Comparison of ENCODE assay signal across 6 cellular contexts in the genomic region with DNA sequence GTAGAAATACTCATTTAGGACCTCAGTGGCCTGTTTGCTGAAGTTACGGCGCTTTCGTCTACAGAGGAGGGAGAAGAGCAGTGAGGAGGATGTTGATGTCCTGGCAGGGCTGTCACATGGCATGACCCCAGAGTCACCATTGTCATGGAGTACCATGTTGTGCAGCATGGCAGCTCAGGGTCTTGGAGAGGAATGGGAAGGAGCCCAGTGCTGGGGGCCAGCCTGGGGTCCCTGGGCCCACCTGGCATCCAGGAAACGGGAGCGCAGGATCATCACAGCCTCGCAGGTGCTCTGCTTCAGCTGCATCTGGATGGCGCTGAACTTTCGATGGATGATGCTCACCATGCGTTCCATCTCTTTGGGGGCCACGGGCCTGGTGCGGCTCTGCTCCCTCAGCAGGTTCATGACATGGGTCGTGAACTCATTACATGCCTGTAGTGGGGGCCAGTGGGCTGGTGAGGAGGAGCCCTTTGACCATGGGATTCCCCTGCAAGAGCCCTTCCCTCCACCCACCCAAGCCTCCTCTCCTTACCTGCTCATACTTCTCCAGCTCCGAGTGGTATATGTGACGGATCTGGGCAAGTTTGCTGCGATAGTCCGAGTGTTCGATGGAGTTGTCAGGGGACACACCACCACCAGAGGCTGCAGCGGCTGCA. TPM values are rescaled to one million over a fixed set of nuclear protein-coding genes. Genes with fewer than 3 reads are reported as not detected.
DNase-seq lines count a peak whose midpoint lies in the region; ATAC-seq and TF ChIP-seq lines count a peak whose summit lies in the region.
"Not testable (repeated sequence)": the region's sequence is repeated elsewhere in the genome, so short reads cannot be mapped to it uniquely, and the experiment has no call there.

No MANE protein-coding gene starts in this region.

- H3K4me1 ChIP-seq in GM23338 (ENCODE audit: insufficient read depth), result peaks cover 34% of the 10 kb centered on the region
- H3K4me1 ChIP-seq in breast epithelium; ovary (ENCODE audit: insufficient read depth): not testable (repeated sequence)
- H3K4me1 ChIP-seq in heart left ventricle, result peaks cover 4 to 83% (median 61%) of the 10 kb centered on the region in 12 donors

- H3K36me3 Mint-ChIP-seq in GM23338 (ENCODE audit: low read depth) (peaks cover 42% of the 10 kb centered on the region), activated B cell treated with CpG ODN at 0.5 μM for 24 hours (ENCODE audit: low read depth) (peaks cover 70% of the 10 kb centered on the region), type B pancreatic cell (peaks cover 16% of the 10 kb centered on the region)

- peaks cover 26% of the 10 kb centered on the region for H3K27me3 Mint-ChIP-seq in GM23338 (ENCODE audit: insufficient read depth, low read depth, poor library complexity)
- H3K27me3 Mint-ChIP-seq in activated B cell treated with CpG ODN at 0.5 μM for 24 hours, type B pancreatic cell: not testable (repeated sequence)

- not testable (repeated sequence) for H3K9me2 ChIP-seq in GM23338 (ENCODE audit: insufficient read depth)

- not testable (repeated sequence) for ATAC-seq in GM23338; activated B cell treated with CpG ODN at 0.5 μM for 24 hours (ENCODE audit: low read depth); heart left ventricle

- H3K9me3 ChIP-seq in breast epithelium, heart left ventricle, ovary: not testable (repeated sequence)

- H3K4me3 ChIP-seq in GM23338, ovary: not testable (repeated sequence)
- H3K4me3 ChIP-seq in breast epithelium (peak overlapping the region in 2 of 3 donors; percentile 74 to 76), heart left ventricle (peak overlapping the region in 8 of 12 donors; percentile 74 to 93 (median 84))

- H3K4me3 Mint-ChIP-seq in GM23338 (peak overlapping the region; percentile 89), activated B cell treated with CpG ODN at 0.5 μM for 24 hours (peak overlapping the region; percentile 91), type B pancreatic cell (peak overlapping the region; percentile 96)

- H3K79me2 ChIP-seq in GM23338 (replicated peaks; ENCODE audit: insufficient read depth), result peaks cover 12% of the 10 kb centered on the region

- POLR2A ChIA-PET in activated B cell treated with CpG ODN at 0.5 μM for 24 hours (lab: Charles Lee), result interaction anchor here (0.6 to 1.4 kb wide), 6 partner anchors 8 to 888 kb away, joined by 3 to 8 read pairs (median 4); partner anchors contain the start of genes FKBPL and HLA-DPB1

- H3F3A ChIP-seq in GM23338 (replicated peaks; ENCODE audit: low read depth), result peaks cover 17% of the 10 kb centered on the region

- DNase-seq in GM23338 (ENCODE audit: low spot score); activated B cell treated with CpG ODN at 0.5 μM for 24 hours; breast epithelium (ENCODE audit: low spot score in 2 of 2); heart left ventricle; type B pancreatic cell (ENCODE audit: extremely low spot score, unreplicated experiment): not testable (repeated sequence)
- DNase-seq in ovary, result peak in 3 of 5 donors; percentile 38 to 47 (median 39)

- H3K27ac ChIP-seq in GM23338 (ENCODE audit: low read depth), result not testable (repeated sequence)
- H3K27ac ChIP-seq in breast epithelium (peak overlapping the region; percentile 97 to 98), heart left ventricle (peak overlapping the region in 11 of 12 donors; percentile 93 to 100 (median 98)), ovary (peak overlapping the region in 1 of 2 donors; percentile 93)

- not testable (repeated sequence) for TF ChIP-seq CTCF in GM23338 (conservative IDR thresholded peaks at IDR 0.05; ENCODE audit: low read depth in 2 of 2); activated B cell treated with CpG ODN at 0.5 μM for 24 hours (IDR thresholded peaks at IDR 0.05); breast epithelium (IDR thresholded peaks at IDR 0.05); heart left ventricle (IDR thresholded peaks at IDR 0.05); ovary (IDR thresholded peaks at IDR 0.05); type B pancreatic cell (conservative IDR thresholded peaks at IDR 0.05)

- H2AFZ ChIP-seq in GM23338, result not testable (repeated sequence)

- TF ChIP-seq EP300 in ovary (IDR thresholded peaks at IDR 0.05), result not testable (repeated sequence)

- not testable (repeated sequence) for H3K36me3 ChIP-seq in GM23338 (ENCODE audit: insufficient read depth); breast epithelium; ovary
- peaks cover 0 to 40% (median 27%) of the 10 kb centered on the region in 9 donors for H3K36me3 ChIP-seq in heart left ventricle

- H3K27me3 ChIP-seq in GM23338 (ENCODE audit: insufficient read depth); breast epithelium; heart left ventricle; ovary: not testable (repeated sequence)

- not testable (repeated sequence) for H4K20me1 ChIP-seq in GM23338 (replicated peaks; ENCODE audit: insufficient read depth)

- not testable (repeated sequence) for H3K4me2 ChIP-seq in GM23338

- not testable (repeated sequence) for H3K9me3 Mint-ChIP-seq in GM23338, activated B cell treated with CpG ODN at 0.5 μM for 24 hours, type B pancreatic cell

- TF ChIP-seq POLR2A in breast epithelium (IDR thresholded peaks at IDR 0.05); heart left ventricle (IDR thresholded peaks at IDR 0.05); ovary (IDR thresholded peaks at IDR 0.05): not testable (repeated sequence)

- WGBS in heart left ventricle, 4 donors, result 67 to 82% (median 75%) methylated on average over 14 to 18 of the region's 18 CpGs
- 48 to 57% (median 51%) methylated on average over 18 of the region's 18 CpGs for whole genome bisulfite sequencing in ovary, 3 donors

- peaks cover 47% of the 10 kb centered on the region for H3K4me1 Mint-ChIP-seq in GM23338
- peaks cover 62% of the 10 kb centered on the region for H3K4me1 Mint-ChIP-seq in activated B cell treated with CpG ODN at 0.5 μM for 24 hours
- peaks cover 38% of the 10 kb centered on the region for H3K4me1 Mint-ChIP-seq in type B pancreatic cell (ENCODE audit: unreplicated experiment)

- intact Hi-C loops in activated B cell treated with CpG ODN at 0.5 μM for 24 hours (cut with micrococcal nuclease); breast epithelium (cut with DNase I; ENCODE audit: low total_unique reads); heart left ventricle (cut with DNase I): not testable (repeated sequence)
- intact Hi-C loops in ovary (cut with DNase I), result loop anchor here in 1 of 4 donors (10.0 kb wide), 1 partner anchor 463 kb away; the partner anchor contains the start of genes DDAH2, LY6G6C and MPIG6B

- CTCF ChIA-PET in activated B cell treated with CpG ODN at 0.5 μM for 24 hours (lab: Charles Lee), result interaction anchor here (0.7 to 1.3 kb wide), 2 partner anchors 69 to 519 kb away, joined by 3 read pairs; no protein-coding TSS in a partner anchor

- H3K27ac Mint-ChIP-seq in GM23338, result peak overlapping the region; percentile 95; the same call in 1 of the 2 replicates
- H3K27ac Mint-ChIP-seq in activated B cell treated with CpG ODN at 0.5 μM for 24 hours, result peak overlapping the region; percentile 77
- H3K27ac Mint-ChIP-seq in type B pancreatic cell, result peak overlapping the region; percentile 94

RNA-seq across cellular contexts. Expression of gene PBX2, which starts 2.1 kb away (rescaled TPM):
- total RNA-seq in GM23338 (2014; rRNA removed; shearing (Covaris generic)), result 89.4 and 111 TPM in 2 replicates
- polyA plus RNA-seq in GM23338 (2016; fragmentation: Nextera tagmentation; extraction: Ambion mirVana), result 7.2 and 8.5 TPM in 2 replicates
- total RNA-seq in activated B cell treated with CpG ODN at 0.5 μM for 24 hours, result 134 and 153 TPM in 2 replicates
- total RNA-seq in breast epithelium, result 10 to 100 TPM; 32.3 to 61.6 (median 48.5) TPM
- total RNA-seq in heart left ventricle, result 10 to 100 TPM; 25.3 to 60.4 (median 39.7) TPM
- polyA plus RNA-seq in heart left ventricle, result 10 to 100 TPM; 35.7 to 42.1 TPM
- total RNA-seq in ovary, result 100 to 1,000 TPM in 4 of 7 donors, 10 to 100 TPM in 3; 39.3 to 110 (median 100) TPM
- 10 to 100 TPM; 74.0 to 75.5 TPM for polyA plus RNA-seq in ovary
- 137 and 166 TPM in 2 replicates for total RNA-seq in type B pancreatic cell (ENCODE audit: low replicate concordance)

RNA-seq across cellular contexts. Expression of gene AGER, which starts 3.8 kb away (rescaled TPM):
- 2.0 and 2.3 TPM in 2 replicates for total RNA-seq in GM23338 (2014; rRNA removed; shearing (Covaris generic))
- polyA plus RNA-seq in GM23338 (2016; fragmentation: Nextera tagmentation; extraction: Ambion mirVana) (3.4 and 5.0 TPM in 2 replicates), heart left ventricle (1 to 10 TPM; 1.4 to 1.6 TPM), ovary (1 to 10 TPM; 5.1 to 5.9 TPM)
- total RNA-seq in activated B cell treated with CpG ODN at 0.5 μM for 24 hours (23.5 and 30.8 TPM in 2 replicates), breast epithelium (1 to 10 TPM; 1.3 to 2.6 (median 1.8) TPM), heart left ventricle (1 to 10 TPM in 6 of 9 donors, under 1 TPM in 2, not detected in 1; 0.69 to 5.7 (median 2.2) TPM), ovary (10 to 100 TPM in 1 of 7 donors, 1 to 10 TPM in 6; 3.4 to 12.8 (median 8.1) TPM), type B pancreatic cell (ENCODE audit: low replicate concordance) (11.1 and 16.9 TPM in 2 replicates)

RNA-seq across cellular contexts. Expression of gene GPSM3, which starts 4.6 kb away (rescaled TPM):
- 4.7 and 7.8 TPM in 2 replicates for total RNA-seq in GM23338 (2014; rRNA removed; shearing (Covaris generic))
- polyA plus RNA-seq in GM23338 (2016; fragmentation: Nextera tagmentation; extraction: Ambion mirVana) (5.5 and 5.9 TPM in 2 replicates), heart left ventricle (1 to 10 TPM; 2.9 to 5.5 TPM), ovary (1 to 10 TPM; 5.4 to 8.7 TPM)
- total RNA-seq in activated B cell treated with CpG ODN at 0.5 μM for 24 hours (185 and 199 TPM in 2 replicates), breast epithelium (10 to 100 TPM in 2 of 3 donors, 1 to 10 TPM in 1; 8.2 to 18.2 (median 11.3) TPM), heart left ventricle (10 to 100 TPM in 2 of 9 donors, 1 to 10 TPM in 7; 1.6 to 41.0 (median 3.8) TPM), ovary (1 to 10 TPM; 3.1 to 8.4 (median 4.7) TPM), type B pancreatic cell (ENCODE audit: low replicate concordance) (0.48 and 3.3 TPM in 2 replicates)

RNA-seq across cellular contexts. Expression of gene RNF5, which starts 9.6 kb away (rescaled TPM):
- 119 and 127 TPM in 2 replicates for total RNA-seq in GM23338 (2014; rRNA removed; shearing (Covaris generic))
- 164 and 173 TPM in 2 replicates for polyA plus RNA-seq in GM23338 (2016; fragmentation: Nextera tagmentation; extraction: Ambion mirVana)
- 39.7 and 41.8 TPM in 2 replicates for total RNA-seq in activated B cell treated with CpG ODN at 0.5 μM for 24 hours
- total RNA-seq in breast epithelium, result 10 to 100 TPM; 56.3 to 78.0 (median 70.5) TPM
- 100 to 1,000 TPM in 2 of 9 donors, 10 to 100 TPM in 7; 62.7 to 136 (median 84.5) TPM for total RNA-seq in heart left ventricle
- 100 to 1,000 TPM in 1 of 2 donors, 10 to 100 TPM in 1; 95.1 to 132 TPM for polyA plus RNA-seq in heart left ventricle
- 10 to 100 TPM; 49.2 to 81.6 (median 75.4) TPM for total RNA-seq in ovary
- polyA plus RNA-seq in ovary, result 100 to 1,000 TPM in 1 of 2 donors, 10 to 100 TPM in 1; 88.6 to 103 TPM
- total RNA-seq in type B pancreatic cell (ENCODE audit: low replicate concordance), result 49.4 and 69.2 TPM in 2 replicates

RNA-seq across cellular contexts. Expression of gene AGPAT1, which starts 12.0 kb away (rescaled TPM):
- total RNA-seq in GM23338 (2014; rRNA removed; shearing (Covaris generic)), result 58.8 and 82.1 TPM in 2 replicates
- polyA plus RNA-seq in GM23338 (2016; fragmentation: Nextera tagmentation; extraction: Ambion mirVana), result 39.5 and 39.8 TPM in 2 replicates
- 26.4 and 27.0 TPM in 2 replicates for total RNA-seq in activated B cell treated with CpG ODN at 0.5 μM for 24 hours
- 10 to 100 TPM; 25.8 to 33.8 (median 30.6) TPM for total RNA-seq in breast epithelium
- 10 to 100 TPM; 45.5 to 61.7 (median 51.0) TPM for total RNA-seq in heart left ventricle
- 10 to 100 TPM; 43.5 to 79.1 TPM for polyA plus RNA-seq in heart left ventricle
- total RNA-seq in ovary, result 10 to 100 TPM; 29.6 to 82.4 (median 60.6) TPM
- 10 to 100 TPM; 53.5 to 75.7 TPM for polyA plus RNA-seq in ovary
- 64.1 and 76.3 TPM in 2 replicates for total RNA-seq in type B pancreatic cell (ENCODE audit: low replicate concordance)
